Comparison of ENCODE assay signal across 1 cellular context in the genomic region with DNA sequence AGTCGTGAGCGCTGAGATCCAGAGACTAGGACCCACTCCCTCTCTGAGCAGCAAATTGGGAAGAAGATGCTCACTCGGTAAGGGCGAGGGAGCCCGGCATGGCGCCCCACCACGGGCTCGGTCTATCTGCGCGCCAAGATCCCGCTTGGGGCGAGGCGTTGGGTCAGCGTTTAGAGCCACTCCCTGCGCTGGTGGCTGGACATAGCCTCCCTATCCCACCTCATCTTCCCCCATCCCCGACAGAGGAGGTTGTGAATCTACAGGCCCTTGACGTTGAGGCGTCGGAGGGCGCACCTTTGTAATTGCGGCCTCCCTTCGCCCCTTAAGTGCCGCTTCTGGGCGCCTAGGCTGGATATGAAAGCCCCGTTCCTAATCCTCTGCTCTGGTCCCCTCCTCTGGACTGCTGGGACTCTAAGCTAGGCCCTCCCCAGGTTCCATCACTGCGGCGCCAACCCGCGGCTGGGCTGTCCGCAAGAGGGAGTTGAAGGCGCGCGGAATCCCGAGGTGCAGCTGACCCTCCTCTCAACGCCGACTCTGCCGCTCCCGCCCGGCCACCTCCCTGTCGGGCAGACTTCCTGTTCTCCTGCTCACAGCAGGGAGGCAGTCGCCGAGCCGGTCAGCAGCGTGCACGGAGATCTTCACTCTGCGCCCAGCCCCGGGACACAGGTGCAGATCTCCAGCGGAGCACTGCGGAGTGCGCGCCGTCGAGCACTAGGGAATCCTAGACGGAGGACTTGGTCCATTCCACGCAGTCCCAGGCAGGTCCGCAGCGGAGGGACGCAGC.
TF ChIP-seq lines count a peak whose summit lies in the region.

No MANE protein-coding gene starts in this region.

TF ChIP-seq in HepG2, 621 proteins besides CTCF, POLR2A, EP300 and RAD21 (continues in another document):
- TF ChIP-seq, protein P1, sequence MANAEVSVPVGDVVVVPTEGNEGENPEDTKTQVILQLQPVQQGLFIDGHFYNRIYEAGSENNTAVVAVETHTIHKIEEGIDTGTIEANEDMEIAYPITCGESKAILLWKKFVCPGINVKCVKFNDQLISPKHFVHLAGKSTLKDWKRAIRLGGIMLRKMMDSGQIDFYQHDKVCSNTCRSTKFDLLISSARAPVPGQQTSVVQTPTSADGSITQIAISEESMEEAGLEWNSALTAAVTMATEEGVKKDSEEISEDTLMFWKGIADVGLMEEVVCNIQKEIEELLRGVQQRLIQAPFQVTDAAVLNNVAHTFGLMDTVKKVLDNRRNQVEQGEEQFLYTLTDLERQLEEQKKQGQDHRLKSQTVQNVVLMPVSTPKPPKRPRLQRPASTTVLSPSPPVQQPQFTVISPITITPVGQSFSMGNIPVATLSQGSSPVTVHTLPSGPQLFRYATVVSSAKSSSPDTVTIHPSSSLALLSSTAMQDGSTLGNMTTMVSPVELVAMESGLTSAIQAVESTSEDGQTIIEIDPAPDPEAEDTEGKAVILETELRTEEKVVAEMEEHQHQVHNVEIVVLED (CRISPR knock-in tag; IDR thresholded peaks at IDR 0.05; ENCODE audit: borderline replicate concordance): no peak
- TF ChIP-seq, protein P2, sequence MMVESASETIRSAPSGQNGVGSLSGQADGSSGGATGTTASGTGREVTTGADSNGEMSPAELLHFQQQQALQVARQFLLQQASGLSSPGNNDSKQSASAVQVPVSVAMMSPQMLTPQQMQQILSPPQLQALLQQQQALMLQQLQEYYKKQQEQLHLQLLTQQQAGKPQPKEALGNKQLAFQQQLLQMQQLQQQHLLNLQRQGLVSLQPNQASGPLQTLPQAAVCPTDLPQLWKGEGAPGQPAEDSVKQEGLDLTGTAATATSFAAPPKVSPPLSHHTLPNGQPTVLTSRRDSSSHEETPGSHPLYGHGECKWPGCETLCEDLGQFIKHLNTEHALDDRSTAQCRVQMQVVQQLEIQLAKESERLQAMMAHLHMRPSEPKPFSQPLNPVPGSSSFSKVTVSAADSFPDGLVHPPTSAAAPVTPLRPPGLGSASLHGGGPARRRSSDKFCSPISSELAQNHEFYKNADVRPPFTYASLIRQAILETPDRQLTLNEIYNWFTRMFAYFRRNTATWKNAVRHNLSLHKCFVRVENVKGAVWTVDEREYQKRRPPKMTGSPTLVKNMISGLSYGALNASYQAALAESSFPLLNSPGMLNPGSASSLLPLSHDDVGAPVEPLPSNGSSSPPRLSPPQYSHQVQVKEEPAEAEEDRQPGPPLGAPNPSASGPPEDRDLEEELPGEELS (CRISPR knock-in tag; IDR thresholded peaks at IDR 0.05): no peak
- TF ChIP-seq ZIK1 (CRISPR knock-in tag; IDR thresholded peaks at IDR 0.05; ENCODE audit: borderline replicate concordance, low read depth): no peak
- TF ChIP-seq NR2F1 (CRISPR knock-in tag; IDR thresholded peaks at IDR 0.05): no peak
- TF ChIP-seq, protein P3, sequence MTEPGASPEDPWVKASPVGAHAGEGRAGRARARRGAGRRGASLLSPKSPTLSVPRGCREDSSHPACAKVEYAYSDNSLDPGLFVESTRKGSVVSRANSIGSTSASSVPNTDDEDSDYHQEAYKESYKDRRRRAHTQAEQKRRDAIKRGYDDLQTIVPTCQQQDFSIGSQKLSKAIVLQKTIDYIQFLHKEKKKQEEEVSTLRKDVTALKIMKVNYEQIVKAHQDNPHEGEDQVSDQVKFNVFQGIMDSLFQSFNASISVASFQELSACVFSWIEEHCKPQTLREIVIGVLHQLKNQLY (CRISPR knock-in tag; IDR thresholded peaks at IDR 0.05): no peak
- peak; percentile 72 for TF ChIP-seq EZH2 (conservative IDR thresholded peaks at IDR 0.05; ENCODE audit: low read depth, low read length)
- TF ChIP-seq HNRNPUL1 (IDR thresholded peaks at IDR 0.05; ENCODE audit: low read depth, low read length): no peak
- TF ChIP-seq POLR2AphosphoS5 (IDR thresholded peaks at IDR 0.05; ENCODE audit: low read depth, low read length): no peak
- TF ChIP-seq ELF1 (CRISPR knock-in tag; IDR thresholded peaks at IDR 0.05): no peak
- TF ChIP-seq PCBP2 (optimal IDR thresholded peaks at IDR 0.05; ENCODE audit: low read depth, low read length, poor library complexity, severe bottlenecking): no peak
- TF ChIP-seq, protein P4, sequence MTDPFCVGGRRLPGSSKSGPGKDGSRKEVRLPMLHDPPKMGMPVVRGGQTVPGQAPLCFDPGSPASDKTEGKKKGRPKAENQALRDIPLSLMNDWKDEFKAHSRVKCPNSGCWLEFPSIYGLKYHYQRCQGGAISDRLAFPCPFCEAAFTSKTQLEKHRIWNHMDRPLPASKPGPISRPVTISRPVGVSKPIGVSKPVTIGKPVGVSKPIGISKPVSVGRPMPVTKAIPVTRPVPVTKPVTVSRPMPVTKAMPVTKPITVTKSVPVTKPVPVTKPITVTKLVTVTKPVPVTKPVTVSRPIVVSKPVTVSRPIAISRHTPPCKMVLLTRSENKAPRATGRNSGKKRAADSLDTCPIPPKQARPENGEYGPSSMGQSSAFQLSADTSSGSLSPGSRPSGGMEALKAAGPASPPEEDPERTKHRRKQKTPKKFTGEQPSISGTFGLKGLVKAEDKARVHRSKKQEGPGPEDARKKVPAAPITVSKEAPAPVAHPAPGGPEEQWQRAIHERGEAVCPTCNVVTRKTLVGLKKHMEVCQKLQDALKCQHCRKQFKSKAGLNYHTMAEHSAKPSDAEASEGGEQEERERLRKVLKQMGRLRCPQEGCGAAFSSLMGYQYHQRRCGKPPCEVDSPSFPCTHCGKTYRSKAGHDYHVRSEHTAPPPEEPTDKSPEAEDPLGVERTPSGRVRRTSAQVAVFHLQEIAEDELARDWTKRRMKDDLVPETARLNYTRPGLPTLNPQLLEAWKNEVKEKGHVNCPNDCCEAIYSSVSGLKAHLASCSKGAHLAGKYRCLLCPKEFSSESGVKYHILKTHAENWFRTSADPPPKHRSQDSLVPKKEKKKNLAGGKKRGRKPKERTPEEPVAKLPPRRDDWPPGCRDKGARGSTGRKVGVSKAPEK (CRISPR knock-in tag; IDR thresholded peaks at IDR 0.05; ENCODE audit: borderline replicate concordance): no peak
- peak; percentile 18; the same call in 1 of the 2 replicates for TF ChIP-seq MTA1 (CRISPR knock-in tag; IDR thresholded peaks at IDR 0.05; ENCODE audit: borderline replicate concordance)
- TF ChIP-seq, protein P5, sequence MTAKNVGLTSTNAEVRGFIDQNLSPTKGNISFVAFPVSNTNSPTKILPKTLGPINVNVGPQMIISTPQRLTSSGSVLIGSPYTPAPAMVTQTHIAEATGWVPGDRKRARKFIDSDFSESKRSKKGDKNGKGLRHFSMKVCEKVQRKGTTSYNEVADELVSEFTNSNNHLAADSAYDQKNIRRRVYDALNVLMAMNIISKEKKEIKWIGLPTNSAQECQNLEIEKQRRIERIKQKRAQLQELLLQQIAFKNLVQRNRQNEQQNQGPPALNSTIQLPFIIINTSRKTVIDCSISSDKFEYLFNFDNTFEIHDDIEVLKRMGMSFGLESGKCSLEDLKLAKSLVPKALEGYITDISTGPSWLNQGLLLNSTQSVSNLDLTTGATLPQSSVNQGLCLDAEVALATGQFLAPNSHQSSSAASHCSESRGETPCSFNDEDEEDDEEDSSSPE (CRISPR knock-in tag; IDR thresholded peaks at IDR 0.05): no peak
- TF ChIP-seq BRCA1 (CRISPR knock-in tag; IDR thresholded peaks at IDR 0.05): no peak
- no peak for TF ChIP-seq POLR2G (IDR thresholded peaks at IDR 0.05; ENCODE audit: low read depth, low read length)
- no peak for TF ChIP-seq ZNF788 (CRISPR knock-in tag; IDR thresholded peaks at IDR 0.05; ENCODE audit: borderline replicate concordance)
- no peak for TF ChIP-seq ZZZ3 (CRISPR knock-in tag; IDR thresholded peaks at IDR 0.05; ENCODE audit: borderline replicate concordance)
- no peak for TF ChIP-seq GFI1 (CRISPR knock-in tag; IDR thresholded peaks at IDR 0.05; ENCODE audit: borderline replicate concordance)
- no peak for TF ChIP-seq ZNF24 (IDR thresholded peaks at IDR 0.05)
- TF ChIP-seq MED8 (CRISPR knock-in tag; IDR thresholded peaks at IDR 0.05; ENCODE audit: insufficient replicate concordance): no peak
- TF ChIP-seq, protein P6, sequence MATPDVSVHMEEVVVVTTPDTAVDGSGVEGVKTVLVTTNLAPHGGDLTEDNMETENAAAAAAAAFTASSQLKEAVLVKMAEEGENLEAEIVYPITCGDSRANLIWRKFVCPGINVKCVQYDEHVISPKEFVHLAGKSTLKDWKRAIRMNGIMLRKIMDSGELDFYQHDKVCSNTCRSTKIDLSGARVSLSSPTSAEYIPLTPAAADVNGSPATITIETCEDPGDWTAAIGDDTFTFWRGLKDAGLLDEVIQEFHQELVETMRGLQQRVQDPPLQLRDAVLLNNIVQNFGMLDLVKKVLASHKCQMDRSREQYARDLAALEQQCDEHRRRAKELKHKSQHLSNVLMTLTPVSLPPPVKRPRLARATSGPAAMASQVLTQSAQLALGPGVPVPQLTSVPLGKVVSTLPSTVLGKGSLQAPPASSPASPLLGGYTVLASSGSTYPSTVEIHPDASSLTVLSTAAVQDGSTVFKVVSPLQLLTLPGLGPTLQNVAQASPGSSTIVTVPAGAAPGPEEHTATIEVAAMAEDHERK (CRISPR knock-in tag; IDR thresholded peaks at IDR 0.05; ENCODE audit: low read depth): no peak
- peak; percentile 28 for TF ChIP-seq XRCC5 (optimal IDR thresholded peaks at IDR 0.05; ENCODE audit: low read length)
- no peak for TF ChIP-seq ZSCAN21 (CRISPR knock-in tag; IDR thresholded peaks at IDR 0.05; ENCODE audit: borderline replicate concordance)
- TF ChIP-seq, protein P7, sequence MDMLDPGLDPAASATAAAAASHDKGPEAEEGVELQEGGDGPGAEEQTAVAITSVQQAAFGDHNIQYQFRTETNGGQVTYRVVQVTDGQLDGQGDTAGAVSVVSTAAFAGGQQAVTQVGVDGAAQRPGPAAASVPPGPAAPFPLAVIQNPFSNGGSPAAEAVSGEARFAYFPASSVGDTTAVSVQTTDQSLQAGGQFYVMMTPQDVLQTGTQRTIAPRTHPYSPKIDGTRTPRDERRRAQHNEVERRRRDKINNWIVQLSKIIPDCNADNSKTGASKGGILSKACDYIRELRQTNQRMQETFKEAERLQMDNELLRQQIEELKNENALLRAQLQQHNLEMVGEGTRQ (IDR thresholded peaks at IDR 0.05; ENCODE audit: low read depth, low read length): no peak
- TF ChIP-seq, protein P7 (CRISPR knock-in tag; IDR thresholded peaks at IDR 0.05; ENCODE audit: borderline replicate concordance): no peak
- no peak for TF ChIP-seq FLYWCH1 (CRISPR knock-in tag; IDR thresholded peaks at IDR 0.05)
- no peak for TF ChIP-seq ZNF678 (CRISPR knock-in tag; IDR thresholded peaks at IDR 0.05)
- TF ChIP-seq, protein P8, sequence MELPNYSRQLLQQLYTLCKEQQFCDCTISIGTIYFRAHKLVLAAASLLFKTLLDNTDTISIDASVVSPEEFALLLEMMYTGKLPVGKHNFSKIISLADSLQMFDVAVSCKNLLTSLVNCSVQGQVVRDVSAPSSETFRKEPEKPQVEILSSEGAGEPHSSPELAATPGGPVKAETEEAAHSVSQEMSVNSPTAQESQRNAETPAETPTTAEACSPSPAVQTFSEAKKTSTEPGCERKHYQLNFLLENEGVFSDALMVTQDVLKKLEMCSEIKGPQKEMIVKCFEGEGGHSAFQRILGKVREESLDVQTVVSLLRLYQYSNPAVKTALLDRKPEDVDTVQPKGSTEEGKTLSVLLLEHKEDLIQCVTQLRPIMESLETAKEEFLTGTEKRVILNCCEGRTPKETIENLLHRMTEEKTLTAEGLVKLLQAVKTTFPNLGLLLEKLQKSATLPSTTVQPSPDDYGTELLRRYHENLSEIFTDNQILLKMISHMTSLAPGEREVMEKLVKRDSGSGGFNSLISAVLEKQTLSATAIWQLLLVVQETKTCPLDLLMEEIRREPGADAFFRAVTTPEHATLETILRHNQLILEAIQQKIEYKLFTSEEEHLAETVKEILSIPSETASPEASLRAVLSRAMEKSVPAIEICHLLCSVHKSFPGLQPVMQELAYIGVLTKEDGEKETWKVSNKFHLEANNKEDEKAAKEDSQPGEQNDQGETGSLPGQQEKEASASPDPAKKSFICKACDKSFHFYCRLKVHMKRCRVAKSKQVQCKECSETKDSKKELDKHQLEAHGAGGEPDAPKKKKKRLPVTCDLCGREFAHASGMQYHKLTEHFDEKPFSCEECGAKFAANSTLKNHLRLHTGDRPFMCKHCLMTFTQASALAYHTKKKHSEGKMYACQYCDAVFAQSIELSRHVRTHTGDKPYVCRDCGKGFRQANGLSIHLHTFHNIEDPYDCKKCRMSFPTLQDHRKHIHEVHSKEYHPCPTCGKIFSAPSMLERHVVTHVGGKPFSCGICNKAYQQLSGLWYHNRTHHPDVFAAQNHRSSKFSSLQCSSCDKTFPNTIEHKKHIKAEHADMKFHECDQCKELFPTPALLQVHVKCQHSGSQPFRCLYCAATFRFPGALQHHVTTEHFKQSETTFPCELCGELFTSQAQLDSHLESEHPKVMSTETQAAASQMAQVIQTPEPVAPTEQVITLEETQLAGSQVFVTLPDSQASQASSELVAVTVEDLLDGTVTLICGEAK (IDR thresholded peaks at IDR 0.05): no peak
- TF ChIP-seq, protein P8 (CRISPR knock-in tag; IDR thresholded peaks at IDR 0.05): no peak
- TF ChIP-seq HNRNPK (IDR thresholded peaks at IDR 0.05; ENCODE audit: low read depth, low read length, poor library complexity, severe bottlenecking): no peak
